16 cellular contexts compared by ENCODE assay signal in the genomic region with DNA sequence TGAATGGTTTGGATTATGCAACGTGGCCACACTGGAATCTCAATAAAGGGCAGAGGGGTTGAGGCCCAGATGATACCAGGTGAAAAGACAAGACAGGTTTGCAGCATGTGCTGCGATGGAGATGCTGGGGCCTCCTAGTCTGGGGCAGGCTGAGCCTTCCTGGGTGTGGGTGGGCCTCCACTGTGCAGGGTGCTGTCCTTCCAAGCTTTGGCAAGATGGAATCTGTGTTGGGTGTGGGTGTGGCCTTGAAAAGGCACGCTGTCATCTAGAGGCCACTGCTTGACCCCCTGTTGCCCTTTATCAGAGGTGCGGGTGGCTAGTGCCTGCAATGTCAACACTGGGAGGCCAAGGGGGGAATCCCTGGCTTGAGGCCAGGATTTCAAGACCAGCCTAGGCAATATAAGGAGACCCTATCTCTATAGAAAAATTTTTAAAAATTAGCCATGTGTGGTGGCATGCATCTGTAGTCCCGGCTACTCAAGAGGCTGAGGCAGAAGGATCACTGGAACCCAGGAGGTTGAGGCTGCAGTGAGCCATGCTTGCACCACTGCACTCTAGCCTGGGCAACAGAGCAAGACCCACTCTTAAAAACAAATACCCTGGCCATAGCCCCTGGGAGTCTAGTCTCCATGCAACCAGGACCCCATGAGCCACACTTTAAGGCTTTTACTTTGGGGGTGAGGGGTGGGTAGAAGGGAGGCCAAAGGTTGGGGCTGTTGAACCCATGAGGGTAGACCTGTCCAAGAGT. TPM values are rescaled to one million over a fixed set of nuclear protein-coding genes. Genes with fewer than 3 reads are reported as not detected.
DNase-seq lines count a peak whose midpoint lies in the region; ATAC-seq and TF ChIP-seq lines count a peak whose summit lies in the region.
"Had no signal": no experiment of that assay in that cellular context is flagged by ENCODE, and none has a peak within 500 bp of the region (broad histone marks: within the 10 kb centered on the region; RNA-seq: fewer than 3 reads in every experiment).

No MANE protein-coding gene starts in this region.

- intact Hi-C loops in Panc1 (cut with micrococcal nuclease; ENCODE audit: unreplicated experiment) = no loop called here

- peaks cover 9% of the 10 kb centered on the region for H3K4me1 Mint-ChIP-seq in central memory CD8-positive, alpha-beta T cell

- in situ Hi-C loops in Panc1 (cut with HindIII; ENCODE audit: low pct_unique_long_range_greater_than_20kb, low sequenced_read_pairs) = no loop called here

- no peaks in the 10 kb centered on the region for H3K9me3 Mint-ChIP-seq in central memory CD8-positive, alpha-beta T cell
- H3K9me3 Mint-ChIP-seq: T-cell had no signal

- BruUV-seq in Panc1 (replicated peaks; lab: Mats Ljungman, UMichigan) = no TSS peak

- H3K9me3 ChIP-seq in Panc1 (ENCODE audit: control insufficient read depth, insufficient read depth, low read depth, low read length) = no peaks in the 10 kb centered on the region
- H3K9me3 ChIP-seq: BE2C, body of pancreas, suprapubic skin had no signal

- H3K27me3 ChIP-seq in Panc1 (ENCODE audit: control insufficient read depth, insufficient read depth, low read length) = no peaks in the 10 kb centered on the region
- H3K27me3 ChIP-seq: BE2C, body of pancreas, dorsolateral prefrontal cortex, suprapubic skin had no signal

- H3K4me3 Mint-ChIP-seq in central memory CD8-positive, alpha-beta T cell = no peak overlapping the region
- H3K4me3 Mint-ChIP-seq: T-cell had no signal

- peak; percentile 48 for DNase-seq in stimulated activated CD4-positive, alpha-beta T cell treated with anti-CD3 and anti-CD28 coated beads, Interleukin-15, amount 100 ng/mL, for 24 hours
- DNase-seq in stimulated activated CD4-positive, alpha-beta T cell treated with anti-CD3 and anti-CD28 coated beads, Interleukin-1b, Interleukin-23, amount 100 ng/mL, for 48 hours = no peak
- DNase-seq in Panc1 (ENCODE audit: low read depth, low spot score) = no peak
- DNase-seq in central memory CD8-positive, alpha-beta T cell (ENCODE audit: low spot score in 2 of 2) = no peak
- no peak for DNase-seq in NCI-H2227 treated with DMSO at 0.1 percent for 48 hours (lab: John Stamatoyannopoulos, UW)
- no peak for DNase-seq in central memory CD4-positive, alpha-beta T cell
- DNase-seq: activated CD4-positive, CD25-positive, alpha-beta regulatory T cell treated with anti-CD3 and anti-CD28 coated beads, Interleukin-2, amount 50 U/mL, for 72 hours; activated effector memory CD4-positive, alpha-beta T cell treated with Interleukin-2 at 50 U/mL for 16 hours; body of pancreas; dorsolateral prefrontal cortex; NCI-H1092; T-cell had no signal

- no peaks in the 10 kb centered on the region for H3K27me3 Mint-ChIP-seq in central memory CD8-positive, alpha-beta T cell
- H3K27me3 Mint-ChIP-seq: T-cell had no signal

- H3K36me3 Mint-ChIP-seq in central memory CD8-positive, alpha-beta T cell (ENCODE audit: insufficient read depth) = peaks cover 3% of the 10 kb centered on the region
- H3K36me3 Mint-ChIP-seq: T-cell had no signal

- no peak overlapping the region for H3K4me3 ChIP-seq in Panc1 (ENCODE audit: low read depth in 2 of 2, low read length in 2 of 2)
- H3K4me3 ChIP-seq: body of pancreas, dorsolateral prefrontal cortex, suprapubic skin had no signal

- peaks cover 38% of the 10 kb centered on the region for H3K4me1 ChIP-seq in Panc1 (ENCODE audit: control insufficient read depth, insufficient read depth, low read length)
- H3K4me1 ChIP-seq: body of pancreas, suprapubic skin had no signal

- H3K36me3 ChIP-seq in Panc1 (ENCODE audit: control insufficient read depth, insufficient read depth, low read length) = no peaks in the 10 kb centered on the region
- H3K36me3 ChIP-seq: suprapubic skin had no signal

- H3K27ac Mint-ChIP-seq in central memory CD8-positive, alpha-beta T cell (ENCODE audit: low read depth) = peak overlapping the region; percentile 50
- H3K27ac Mint-ChIP-seq: T-cell had no signal

- H3K27ac ChIP-seq in Panc1 (ENCODE audit: low read length) = no peak overlapping the region
- H3K27ac ChIP-seq: body of pancreas, dorsolateral prefrontal cortex, suprapubic skin had no signal

- CTCF ChIA-PET in Panc1 (lab: Charles Lee) = interaction anchor here (0.7 kb wide), 2 partner anchors 22 to 171 kb away, joined by 3 to 5 read pairs; no protein-coding TSS in a partner anchor

- no peak for TF ChIP-seq CTCF in Panc1 (IDR thresholded peaks at IDR 0.05)

- POLR2A ChIA-PET in Panc1 (lab: Charles Lee) = interaction anchor here (0.5 kb wide), 1 partner anchor 280 kb away, joined by 7 read pairs; no protein-coding TSS in a partner anchor

- ATAC-seq in Panc1 (peak; percentile 43), GM19467 (IDR thresholded peaks at IDR 0.05; ENCODE audit: unreplicated experiment) (no peak), HG03097 (IDR thresholded peaks at IDR 0.05; ENCODE audit: low FRiP score, unreplicated experiment) (no peak)
- no peak for ATAC-seq in central memory CD8-positive, alpha-beta T cell (replicated peaks; ENCODE audit: extremely low read depth, poor library complexity, severe bottlenecking)
- ATAC-seq: body of pancreas, T-cell had no signal

RNA-seq across cellular contexts. Expression of a gene that starts 13.8 kb away (rescaled TPM):
- 294 TPM for total RNA-seq in Panc1 (2021; ENCODE audit: unreplicated experiment)
- 119 TPM for polyA plus RNA-seq in Panc1 (2012; ENCODE audit: insufficient read length)
- total RNA-seq: body of pancreas had no signal

RNA-seq across cellular contexts. Expression of a gene that starts 56.1 kb away (rescaled TPM):
- 20.4 TPM for total RNA-seq in Panc1 (2021; ENCODE audit: unreplicated experiment)
- polyA plus RNA-seq in Panc1 (2012; ENCODE audit: insufficient read length) = 28.5 TPM
- total RNA-seq: T-cell had no signal
